ENCODE assay signal across 14 cellular contexts in the genomic region with DNA sequence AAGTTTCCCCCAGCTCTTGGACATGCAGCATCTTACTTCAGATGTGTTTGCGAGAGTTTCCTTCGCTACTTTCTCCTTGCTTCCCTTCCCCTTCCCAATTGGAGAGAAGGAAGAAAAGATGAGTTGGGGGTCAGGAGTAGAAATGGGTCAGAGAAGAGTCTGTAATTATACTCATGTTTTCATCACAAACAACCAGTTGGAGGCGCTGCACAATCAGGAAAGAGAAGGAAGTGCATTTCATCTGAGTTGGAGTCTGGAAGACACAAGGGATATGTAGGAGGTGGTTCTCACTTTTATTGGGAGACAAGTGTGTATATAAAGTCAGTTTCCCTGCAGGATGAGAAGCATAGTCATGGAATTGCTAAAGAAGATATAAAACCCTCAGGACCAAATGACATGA. TPM values are rescaled to one million over a fixed set of nuclear protein-coding genes. Genes with fewer than 3 reads are reported as not detected.
DNase-seq lines count a peak whose midpoint lies in the region; ATAC-seq, FAIRE-seq and TF ChIP-seq lines count a peak whose summit lies in the region.
"Had no signal": no experiment of that assay in that cellular context is flagged by ENCODE, and none has a peak within 500 bp of the region (broad histone marks: within the 10 kb centered on the region; RNA-seq: fewer than 3 reads in every experiment).

No MANE protein-coding gene starts in this region.

- H3F3A ChIP-seq in MM.1S (ENCODE audit: insufficient read depth, low read length) = no peaks in the 10 kb centered on the region

- H3K4me2 ChIP-seq in MM.1S (ENCODE audit: low read depth, low read length) (no peak overlapping the region), osteoblast (ENCODE audit: insufficient read depth, low read length) (no peak overlapping the region)

- H3K79me2 ChIP-seq in MM.1S (ENCODE audit: low read length) (no peaks in the 10 kb centered on the region), osteoblast (ENCODE audit: insufficient read depth, low read length) (no peaks in the 10 kb centered on the region)

- H3K9ac ChIP-seq in MM.1S (ENCODE audit: low read length) = no peak overlapping the region

- peak; percentile 19 to 39 for DNase-seq in NCI-H524 (lab: John Stamatoyannopoulos, UW)
- no peak for DNase-seq in NCI-H524 treated with DMSO at 0.1 percent for 48 hours (lab: John Stamatoyannopoulos, UW)
- DNase-seq in MM.1S = no peak
- DNase-seq in bronchial epithelial cell (ENCODE audit: low read depth) = peak; percentile 15
- DNase-seq in osteoblast (ENCODE audit: insufficient read length, low spot score, missing footprints) = no peak
- DNase-seq in thyroid gland = no peak
- no peak for DNase-seq in epidermal melanocyte (ENCODE audit: insufficient read length, low spot score)
- DNase-seq: activated CD4-positive, alpha-beta T cell treated with anti-CD3 and anti-CD28 coated beads, Interleukin-2, amount 50 U/mL, for 4 hours; cortex of kidney; DMS79; NCI-H345 had no signal

- no peaks in the 10 kb centered on the region for H3K9me2 ChIP-seq in MM.1S (replicated peaks; ENCODE audit: insufficient read depth, low read length)

- H3K9me3 ChIP-seq in MM.1S (replicated peaks; ENCODE audit: insufficient read depth, low read length) (no peaks in the 10 kb centered on the region), osteoblast (ENCODE audit: low read depth, low read length) (no peaks in the 10 kb centered on the region), thyroid gland (no peaks in the 10 kb centered on the region)

- H3K4me1 ChIP-seq in MM.1S (ENCODE audit: low read length) (no peaks in the 10 kb centered on the region), osteoblast (ENCODE audit: insufficient read depth, low read length) (no peaks in the 10 kb centered on the region), thyroid gland (no peaks in the 10 kb centered on the region)

- H4K20me1 ChIP-seq in MM.1S (ENCODE audit: insufficient read depth, low read length) = no peaks in the 10 kb centered on the region
- no peaks in the 10 kb centered on the region for H4K20me1 ChIP-seq in osteoblast (ENCODE audit: insufficient read depth, low read length)

- no peak overlapping the region for H2AFZ ChIP-seq in MM.1S (ENCODE audit: low read length)
- H2AFZ ChIP-seq in osteoblast (ENCODE audit: low read length) = no peak overlapping the region

- no peak for FAIRE-seq in bronchial epithelial cell (lab: Jason Lieb, UNC)

- no peak overlapping the region for H3K4me3 ChIP-seq in MM.1S (ENCODE audit: low read length)
- H3K4me3 ChIP-seq in bronchial epithelial cell (ENCODE audit: low read depth, low read length) = no peak overlapping the region
- H3K4me3 ChIP-seq in osteoblast (ENCODE audit: insufficient read depth, low read length) = no peak overlapping the region
- no peak overlapping the region for H3K4me3 ChIP-seq in thyroid gland (replicated peaks in 1 of 3)

- H3K27ac ChIP-seq in MM.1S (ENCODE audit: low read length) (no peak overlapping the region), osteoblast (ENCODE audit: low read depth, low read length) (no peak overlapping the region), thyroid gland (no peak overlapping the region)

- 0 out of 2 replicates have a peak, but pooled peaks have one; percentile 7 for TF ChIP-seq CTCF in MM.1S (IDR thresholded peaks at IDR 0.05; ENCODE audit: low read length)
- TF ChIP-seq CTCF in bronchial epithelial cell (IDR thresholded peaks at IDR 0.05; ENCODE audit: insufficient read depth, low read length, severe bottlenecking) = peak; percentile 18
- TF ChIP-seq CTCF in osteoblast (IDR thresholded peaks at IDR 0.05; ENCODE audit: extremely low read depth, low read depth, low read length) = peak; percentile 32
- TF ChIP-seq CTCF in thyroid gland (IDR thresholded peaks at IDR 0.05) = no peak

- intact Hi-C loops in thyroid gland (cut with DNase I) = no loop called here

- 79 to 80% methylated on average over 3 of the region's 3 CpGs for WGBS in thyroid gland, 2 donors

- no peak for TF ChIP-seq POLR2A in thyroid gland (IDR thresholded peaks at IDR 0.05)

- H3K27me3 ChIP-seq in MM.1S (replicated peaks; ENCODE audit: insufficient read depth, low read length) = no peaks in the 10 kb centered on the region
- H3K27me3 ChIP-seq in bronchial epithelial cell (ENCODE audit: control insufficient read depth, insufficient read depth, low read length) = peaks cover 1% of the 10 kb centered on the region
- H3K27me3 ChIP-seq in osteoblast (ENCODE audit: insufficient read depth, low read length) = peaks cover 9% of the 10 kb centered on the region
- H3K27me3 ChIP-seq in thyroid gland = no peaks in the 10 kb centered on the region

- H3K36me3 ChIP-seq in MM.1S (replicated peaks; ENCODE audit: insufficient read depth, low read length) = no peaks in the 10 kb centered on the region
- no peaks in the 10 kb centered on the region for H3K36me3 ChIP-seq in bronchial epithelial cell (ENCODE audit: control insufficient read depth, insufficient read depth, low read length)
- no peaks in the 10 kb centered on the region for H3K36me3 ChIP-seq in osteoblast (ENCODE audit: insufficient read depth, low read length)
- H3K36me3 ChIP-seq in thyroid gland = no peaks in the 10 kb centered on the region

- no peak for ATAC-seq in GM19324 (IDR thresholded peaks at IDR 0.05; ENCODE audit: low FRiP score, unreplicated experiment)
- ATAC-seq: activated naive CD4-positive, alpha-beta T cell treated with anti-CD3 and anti-CD28 coated beads, Interleukin-2, amount 50 U/mL, for 72 hours had no signal

RNA-seq across cellular contexts. Expression of gene VSX2, which starts 31.3 kb away (rescaled TPM):
- total RNA-seq in bronchial epithelial cell (not detected in 2 replicates), osteoblast (not detected in 2 replicates), thyroid gland (not detected)
- total RNA-seq: activated naive CD4-positive, alpha-beta T cell treated with anti-CD3 and anti-CD28 coated beads, Interleukin-2, amount 50 U/mL, for 72 hours; subcutaneous adipose tissue had no signal

Comparison
In these comparisons a context has a peak if more than half of its experiments do, and no peak if none do; other contexts are left out.
1. DNase-seq: peak in NCI-H524 (2 of 2) and bronchial epithelial cell (single experiment); none in NCI-H524 treated with DMSO at 0.1 percent for 48 hours (single experiment), MM.1S (single experiment), osteoblast (single experiment), thyroid gland (0 of 2) and epidermal melanocyte (single experiment).
2. CTCF ChIP-seq: peak in MM.1S (single experiment), bronchial epithelial cell (single experiment) and osteoblast (single experiment); none in thyroid gland (0 of 6).